Comparison of ENCODE assay signal across 1 cellular context in the genomic region with DNA sequence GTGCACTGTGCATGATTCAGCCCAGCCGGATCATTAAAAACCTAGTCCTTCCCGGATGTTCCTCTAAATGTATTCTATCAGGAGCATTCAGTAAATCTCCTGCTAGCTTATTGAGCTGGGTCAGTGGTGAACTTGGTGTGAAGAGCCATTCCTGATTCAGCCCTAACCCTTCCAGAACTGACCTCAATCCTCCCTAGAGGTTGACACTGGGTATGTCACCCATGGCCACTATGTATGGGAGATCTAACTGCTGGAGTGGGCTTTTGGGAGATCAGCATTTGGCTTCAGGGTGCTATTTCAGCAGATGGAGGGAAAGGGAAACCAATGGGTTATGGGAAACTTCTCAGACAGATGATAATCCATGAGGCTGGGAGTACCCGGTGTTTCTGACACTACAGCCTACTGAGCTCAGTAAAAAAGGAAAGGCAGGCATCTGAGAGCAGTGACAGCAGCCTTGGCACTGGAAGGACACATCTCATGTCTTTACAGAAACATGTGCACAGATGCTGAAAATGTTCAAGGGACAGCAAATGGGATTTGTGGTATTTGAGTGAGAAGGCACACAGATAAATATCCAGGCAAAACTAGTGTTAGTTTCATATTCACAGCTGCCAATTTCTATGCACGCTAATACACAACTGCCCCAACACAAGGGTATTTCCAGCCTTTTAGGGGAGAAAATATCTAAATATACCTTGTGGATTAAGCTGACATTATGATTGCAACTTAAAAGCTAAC.
TF ChIP-seq lines count a peak whose summit lies in the region.

No MANE protein-coding gene starts in this region.

TF ChIP-seq in GM12878, 131 proteins besides CTCF, POLR2A, EP300 and RAD21 (continued from another document and continues in another):
- TF ChIP-seq, protein P1, sequence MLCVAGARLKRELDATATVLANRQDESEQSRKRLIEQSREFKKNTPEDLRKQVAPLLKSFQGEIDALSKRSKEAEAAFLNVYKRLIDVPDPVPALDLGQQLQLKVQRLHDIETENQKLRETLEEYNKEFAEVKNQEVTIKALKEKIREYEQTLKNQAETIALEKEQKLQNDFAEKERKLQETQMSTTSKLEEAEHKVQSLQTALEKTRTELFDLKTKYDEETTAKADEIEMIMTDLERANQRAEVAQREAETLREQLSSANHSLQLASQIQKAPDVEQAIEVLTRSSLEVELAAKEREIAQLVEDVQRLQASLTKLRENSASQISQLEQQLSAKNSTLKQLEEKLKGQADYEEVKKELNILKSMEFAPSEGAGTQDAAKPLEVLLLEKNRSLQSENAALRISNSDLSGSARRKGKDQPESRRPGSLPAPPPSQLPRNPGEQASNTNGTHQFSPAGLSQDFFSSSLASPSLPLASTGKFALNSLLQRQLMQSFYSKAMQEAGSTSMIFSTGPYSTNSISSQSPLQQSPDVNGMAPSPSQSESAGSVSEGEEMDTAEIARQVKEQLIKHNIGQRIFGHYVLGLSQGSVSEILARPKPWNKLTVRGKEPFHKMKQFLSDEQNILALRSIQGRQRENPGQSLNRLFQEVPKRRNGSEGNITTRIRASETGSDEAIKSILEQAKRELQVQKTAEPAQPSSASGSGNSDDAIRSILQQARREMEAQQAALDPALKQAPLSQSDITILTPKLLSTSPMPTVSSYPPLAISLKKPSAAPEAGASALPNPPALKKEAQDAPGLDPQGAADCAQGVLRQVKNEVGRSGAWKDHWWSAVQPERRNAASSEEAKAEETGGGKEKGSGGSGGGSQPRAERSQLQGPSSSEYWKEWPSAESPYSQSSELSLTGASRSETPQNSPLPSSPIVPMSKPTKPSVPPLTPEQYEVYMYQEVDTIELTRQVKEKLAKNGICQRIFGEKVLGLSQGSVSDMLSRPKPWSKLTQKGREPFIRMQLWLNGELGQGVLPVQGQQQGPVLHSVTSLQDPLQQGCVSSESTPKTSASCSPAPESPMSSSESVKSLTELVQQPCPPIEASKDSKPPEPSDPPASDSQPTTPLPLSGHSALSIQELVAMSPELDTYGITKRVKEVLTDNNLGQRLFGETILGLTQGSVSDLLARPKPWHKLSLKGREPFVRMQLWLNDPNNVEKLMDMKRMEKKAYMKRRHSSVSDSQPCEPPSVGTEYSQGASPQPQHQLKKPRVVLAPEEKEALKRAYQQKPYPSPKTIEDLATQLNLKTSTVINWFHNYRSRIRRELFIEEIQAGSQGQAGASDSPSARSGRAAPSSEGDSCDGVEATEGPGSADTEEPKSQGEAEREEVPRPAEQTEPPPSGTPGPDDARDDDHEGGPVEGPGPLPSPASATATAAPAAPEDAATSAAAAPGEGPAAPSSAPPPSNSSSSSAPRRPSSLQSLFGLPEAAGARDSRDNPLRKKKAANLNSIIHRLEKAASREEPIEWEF (IDR thresholded peaks at IDR 0.05; ENCODE audit: insufficient replicate concordance, low read depth, low read length) = no peak
- TF ChIP-seq SMAD1 (IDR thresholded peaks at IDR 0.05; ENCODE audit: low read depth, partially characterized antibody) (no peak), GATAD2B (conservative IDR thresholded peaks at IDR 0.05; ENCODE audit: low read depth) (peak; percentile 78), RAD51 (IDR thresholded peaks at IDR 0.05) (no peak), RUNX3 (IDR thresholded peaks at IDR 0.05; ENCODE audit: low read length) (peak; percentile 61), FOXM1 (IDR thresholded peaks at IDR 0.05; ENCODE audit: low read depth, low read length) (peak; percentile 78; the same call in 1 of the 2 replicates), NR2C1 (IDR thresholded peaks at IDR 0.05) (no peak), CBX5 (IDR thresholded peaks at IDR 0.05; ENCODE audit: low read depth) (no peak), RB1 (IDR thresholded peaks at IDR 0.05; ENCODE audit: borderline replicate concordance) (no peak), KDM1A (IDR thresholded peaks at IDR 0.05; ENCODE audit: borderline replicate concordance) (no peak), STAT3 (IDR thresholded peaks at IDR 0.05; ENCODE audit: low read depth, low read length) (no peak), CEBPB (IDR thresholded peaks at IDR 0.05; ENCODE audit: borderline replicate concordance in 1 of 2, low read depth in 2 of 2, low read length in 2 of 2) (no peak), STAT1 (conservative IDR thresholded peaks at IDR 0.05) (no peak), SUZ12 (IDR thresholded peaks at IDR 0.05; ENCODE audit: unreplicated experiment) (no peak), HCFC1 (IDR thresholded peaks at IDR 0.05; ENCODE audit: low read length) (no peak), CREB1 (IDR thresholded peaks at IDR 0.05; ENCODE audit: low read depth) (no peak), BMI1 (IDR thresholded peaks at IDR 0.05; ENCODE audit: borderline replicate concordance) (peak; percentile 63; the same call in 1 of the 2 replicates), CHD2 (IDR thresholded peaks at IDR 0.05; ENCODE audit: borderline replicate concordance, low read depth, low read length) (0 out of 2 replicates have a peak, but pooled peaks have one; percentile 20), PAX5 (IDR thresholded peaks at IDR 0.05; ENCODE audit: borderline replicate concordance, low read depth, low read length) (0 out of 2 replicates have a peak, but pooled peaks have one; percentile 60), ESRRA (IDR thresholded peaks at IDR 0.05; ENCODE audit: low read length) (no peak), JUNB (IDR thresholded peaks at IDR 0.05) (0 out of 2 replicates have a peak, but pooled peaks have one; percentile 12), BCL11A (IDR thresholded peaks at IDR 0.05; ENCODE audit: low read depth, low read length) (peak; percentile 76; the same call in 1 of the 2 replicates), NR2F1 (conservative IDR thresholded peaks at IDR 0.05) (no peak), TBL1XR1 (IDR thresholded peaks at IDR 0.05; ENCODE audit: low read depth, low read length) (no peak), MXI1 (IDR thresholded peaks at IDR 0.05; ENCODE audit: low read depth, low read length) (no peak), EGR1 (IDR thresholded peaks at IDR 0.05; ENCODE audit: borderline replicate concordance in 1 of 2, low read depth in 2 of 2, low read length in 2 of 2) (no peak), ZNF622 (IDR thresholded peaks at IDR 0.05) (no peak), SMC3 (IDR thresholded peaks at IDR 0.05; ENCODE audit: borderline replicate concordance, low read length) (no peak), POU2F2 (IDR thresholded peaks at IDR 0.05; ENCODE audit: borderline replicate concordance, low read depth, low read length) (0 out of 3 replicates have a peak, but pooled peaks have one; percentile 50)
- TF ChIP-seq, protein P2, sequence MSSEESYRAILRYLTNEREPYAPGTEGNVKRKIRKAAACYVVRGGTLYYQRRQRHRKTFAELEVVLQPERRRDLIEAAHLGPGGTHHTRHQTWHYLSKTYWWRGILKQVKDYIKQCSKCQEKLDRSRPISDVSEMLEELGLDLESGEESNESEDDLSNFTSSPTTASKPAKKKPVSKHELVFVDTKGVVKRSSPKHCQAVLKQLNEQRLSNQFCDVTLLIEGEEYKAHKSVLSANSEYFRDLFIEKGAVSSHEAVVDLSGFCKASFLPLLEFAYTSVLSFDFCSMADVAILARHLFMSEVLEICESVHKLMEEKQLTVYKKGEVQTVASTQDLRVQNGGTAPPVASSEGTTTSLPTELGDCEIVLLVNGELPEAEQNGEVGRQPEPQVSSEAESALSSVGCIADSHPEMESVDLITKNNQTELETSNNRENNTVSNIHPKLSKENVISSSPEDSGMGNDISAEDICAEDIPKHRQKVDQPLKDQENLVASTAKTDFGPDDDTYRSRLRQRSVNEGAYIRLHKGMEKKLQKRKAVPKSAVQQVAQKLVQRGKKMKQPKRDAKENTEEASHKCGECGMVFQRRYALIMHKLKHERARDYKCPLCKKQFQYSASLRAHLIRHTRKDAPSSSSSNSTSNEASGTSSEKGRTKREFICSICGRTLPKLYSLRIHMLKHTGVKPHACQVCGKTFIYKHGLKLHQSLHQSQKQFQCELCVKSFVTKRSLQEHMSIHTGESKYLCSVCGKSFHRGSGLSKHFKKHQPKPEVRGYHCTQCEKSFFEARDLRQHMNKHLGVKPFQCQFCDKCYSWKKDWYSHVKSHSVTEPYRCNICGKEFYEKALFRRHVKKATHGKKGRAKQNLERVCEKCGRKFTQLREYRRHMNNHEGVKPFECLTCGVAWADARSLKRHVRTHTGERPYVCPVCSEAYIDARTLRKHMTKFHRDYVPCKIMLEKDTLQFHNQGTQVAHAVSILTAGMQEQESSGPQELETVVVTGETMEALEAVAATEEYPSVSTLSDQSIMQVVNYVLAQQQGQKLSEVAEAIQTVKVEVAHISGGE (CRISPR knock-in tag; IDR thresholded peaks at IDR 0.05) = no peak
- TF ChIP-seq, protein P3, sequence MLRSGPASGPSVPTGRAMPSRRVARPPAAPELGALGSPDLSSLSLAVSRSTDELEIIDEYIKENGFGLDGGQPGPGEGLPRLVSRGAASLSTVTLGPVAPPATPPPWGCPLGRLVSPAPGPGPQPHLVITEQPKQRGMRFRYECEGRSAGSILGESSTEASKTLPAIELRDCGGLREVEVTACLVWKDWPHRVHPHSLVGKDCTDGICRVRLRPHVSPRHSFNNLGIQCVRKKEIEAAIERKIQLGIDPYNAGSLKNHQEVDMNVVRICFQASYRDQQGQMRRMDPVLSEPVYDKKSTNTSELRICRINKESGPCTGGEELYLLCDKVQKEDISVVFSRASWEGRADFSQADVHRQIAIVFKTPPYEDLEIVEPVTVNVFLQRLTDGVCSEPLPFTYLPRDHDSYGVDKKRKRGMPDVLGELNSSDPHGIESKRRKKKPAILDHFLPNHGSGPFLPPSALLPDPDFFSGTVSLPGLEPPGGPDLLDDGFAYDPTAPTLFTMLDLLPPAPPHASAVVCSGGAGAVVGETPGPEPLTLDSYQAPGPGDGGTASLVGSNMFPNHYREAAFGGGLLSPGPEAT (IDR thresholded peaks at IDR 0.05; ENCODE audit: low read depth) = peak; percentile 93
- TF ChIP-seq, protein P4, sequence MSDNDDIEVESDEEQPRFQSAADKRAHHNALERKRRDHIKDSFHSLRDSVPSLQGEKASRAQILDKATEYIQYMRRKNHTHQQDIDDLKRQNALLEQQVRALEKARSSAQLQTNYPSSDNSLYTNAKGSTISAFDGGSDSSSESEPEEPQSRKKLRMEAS (IDR thresholded peaks at IDR 0.05; ENCODE audit: low read depth, low read length) = no peak
- TF ChIP-seq, protein P5, sequence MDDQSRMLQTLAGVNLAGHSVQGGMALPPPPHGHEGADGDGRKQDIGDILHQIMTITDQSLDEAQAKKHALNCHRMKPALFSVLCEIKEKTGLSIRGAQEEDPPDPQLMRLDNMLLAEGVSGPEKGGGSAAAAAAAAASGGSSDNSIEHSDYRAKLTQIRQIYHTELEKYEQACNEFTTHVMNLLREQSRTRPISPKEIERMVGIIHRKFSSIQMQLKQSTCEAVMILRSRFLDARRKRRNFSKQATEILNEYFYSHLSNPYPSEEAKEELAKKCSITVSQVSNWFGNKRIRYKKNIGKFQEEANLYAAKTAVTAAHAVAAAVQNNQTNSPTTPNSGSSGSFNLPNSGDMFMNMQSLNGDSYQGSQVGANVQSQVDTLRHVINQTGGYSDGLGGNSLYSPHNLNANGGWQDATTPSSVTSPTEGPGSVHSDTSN (IDR thresholded peaks at IDR 0.05; ENCODE audit: insufficient replicate concordance, low read depth, low read length) = no peak
- TF ChIP-seq, protein P6, sequence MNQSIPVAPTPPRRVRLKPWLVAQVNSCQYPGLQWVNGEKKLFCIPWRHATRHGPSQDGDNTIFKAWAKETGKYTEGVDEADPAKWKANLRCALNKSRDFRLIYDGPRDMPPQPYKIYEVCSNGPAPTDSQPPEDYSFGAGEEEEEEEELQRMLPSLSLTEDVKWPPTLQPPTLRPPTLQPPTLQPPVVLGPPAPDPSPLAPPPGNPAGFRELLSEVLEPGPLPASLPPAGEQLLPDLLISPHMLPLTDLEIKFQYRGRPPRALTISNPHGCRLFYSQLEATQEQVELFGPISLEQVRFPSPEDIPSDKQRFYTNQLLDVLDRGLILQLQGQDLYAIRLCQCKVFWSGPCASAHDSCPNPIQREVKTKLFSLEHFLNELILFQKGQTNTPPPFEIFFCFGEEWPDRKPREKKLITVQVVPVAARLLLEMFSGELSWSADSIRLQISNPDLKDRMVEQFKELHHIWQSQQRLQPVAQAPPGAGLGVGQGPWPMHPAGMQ (IDR thresholded peaks at IDR 0.05; ENCODE audit: borderline replicate concordance) = no peak
- TF ChIP-seq, protein P7, sequence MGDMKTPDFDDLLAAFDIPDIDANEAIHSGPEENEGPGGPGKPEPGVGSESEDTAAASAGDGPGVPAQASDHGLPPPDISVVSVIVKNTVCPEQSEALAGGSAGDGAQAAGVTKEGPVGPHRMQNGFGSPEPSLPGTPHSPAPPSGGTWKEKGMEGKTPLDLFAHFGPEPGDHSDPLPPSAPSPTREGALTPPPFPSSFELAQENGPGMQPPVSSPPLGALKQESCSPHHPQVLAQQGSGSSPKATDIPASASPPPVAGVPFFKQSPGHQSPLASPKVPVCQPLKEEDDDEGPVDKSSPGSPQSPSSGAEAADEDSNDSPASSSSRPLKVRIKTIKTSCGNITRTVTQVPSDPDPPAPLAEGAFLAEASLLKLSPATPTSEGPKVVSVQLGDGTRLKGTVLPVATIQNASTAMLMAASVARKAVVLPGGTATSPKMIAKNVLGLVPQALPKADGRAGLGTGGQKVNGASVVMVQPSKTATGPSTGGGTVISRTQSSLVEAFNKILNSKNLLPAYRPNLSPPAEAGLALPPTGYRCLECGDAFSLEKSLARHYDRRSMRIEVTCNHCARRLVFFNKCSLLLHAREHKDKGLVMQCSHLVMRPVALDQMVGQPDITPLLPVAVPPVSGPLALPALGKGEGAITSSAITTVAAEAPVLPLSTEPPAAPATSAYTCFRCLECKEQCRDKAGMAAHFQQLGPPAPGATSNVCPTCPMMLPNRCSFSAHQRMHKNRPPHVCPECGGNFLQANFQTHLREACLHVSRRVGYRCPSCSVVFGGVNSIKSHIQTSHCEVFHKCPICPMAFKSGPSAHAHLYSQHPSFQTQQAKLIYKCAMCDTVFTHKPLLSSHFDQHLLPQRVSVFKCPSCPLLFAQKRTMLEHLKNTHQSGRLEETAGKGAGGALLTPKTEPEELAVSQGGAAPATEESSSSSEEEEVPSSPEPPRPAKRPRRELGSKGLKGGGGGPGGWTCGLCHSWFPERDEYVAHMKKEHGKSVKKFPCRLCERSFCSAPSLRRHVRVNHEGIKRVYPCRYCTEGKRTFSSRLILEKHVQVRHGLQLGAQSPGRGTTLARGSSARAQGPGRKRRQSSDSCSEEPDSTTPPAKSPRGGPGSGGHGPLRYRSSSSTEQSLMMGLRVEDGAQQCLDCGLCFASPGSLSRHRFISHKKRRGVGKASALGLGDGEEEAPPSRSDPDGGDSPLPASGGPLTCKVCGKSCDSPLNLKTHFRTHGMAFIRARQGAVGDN (IDR thresholded peaks at IDR 0.05) = peak; percentile 52; the same call in 1 of the 2 replicates
- TF ChIP-seq, protein P8, sequence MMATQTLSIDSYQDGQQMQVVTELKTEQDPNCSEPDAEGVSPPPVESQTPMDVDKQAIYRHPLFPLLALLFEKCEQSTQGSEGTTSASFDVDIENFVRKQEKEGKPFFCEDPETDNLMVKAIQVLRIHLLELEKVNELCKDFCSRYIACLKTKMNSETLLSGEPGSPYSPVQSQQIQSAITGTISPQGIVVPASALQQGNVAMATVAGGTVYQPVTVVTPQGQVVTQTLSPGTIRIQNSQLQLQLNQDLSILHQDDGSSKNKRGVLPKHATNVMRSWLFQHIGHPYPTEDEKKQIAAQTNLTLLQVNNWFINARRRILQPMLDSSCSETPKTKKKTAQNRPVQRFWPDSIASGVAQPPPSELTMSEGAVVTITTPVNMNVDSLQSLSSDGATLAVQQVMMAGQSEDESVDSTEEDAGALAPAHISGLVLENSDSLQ (IDR thresholded peaks at IDR 0.05) = 0 out of 2 replicates have a peak, but pooled peaks have one; percentile 21
